ENCODE assay signal across 9 cellular contexts in the genomic region with DNA sequence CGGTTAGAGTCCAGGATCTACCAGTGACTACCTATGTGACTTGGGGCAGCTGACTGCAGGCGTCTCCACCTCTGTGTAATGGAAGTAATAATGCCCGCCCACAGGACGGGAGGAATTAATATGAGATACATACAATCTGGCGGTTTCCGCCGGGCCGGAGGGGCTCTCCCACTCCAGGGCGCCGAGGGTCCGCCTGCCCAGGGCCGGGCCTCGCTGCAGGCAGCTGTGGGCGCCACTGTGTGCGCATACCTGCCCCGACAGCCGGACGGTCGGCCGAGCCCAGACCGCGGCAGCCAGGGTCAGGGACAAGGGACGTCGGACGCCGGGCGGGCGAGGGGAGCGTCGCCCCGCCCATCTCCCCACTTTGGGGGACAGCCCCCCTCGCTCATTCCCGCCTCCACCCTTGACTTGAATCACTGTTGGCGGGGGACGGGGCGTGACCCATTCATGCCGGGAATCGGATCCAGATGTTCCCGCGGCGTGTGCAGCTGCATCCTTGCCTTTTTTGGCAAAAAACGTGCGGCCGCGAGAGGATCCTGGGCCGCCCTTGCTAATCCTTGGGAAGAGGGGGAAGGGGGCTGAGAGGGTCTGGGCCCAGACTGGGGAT. TPM values are rescaled to one million over a fixed set of nuclear protein-coding genes. Genes with fewer than 3 reads are reported as not detected.
DNase-seq lines count a peak whose midpoint lies in the region; ATAC-seq and TF ChIP-seq lines count a peak whose summit lies in the region.
"Had no signal": no experiment of that assay in that cellular context is flagged by ENCODE, and none has a peak within 500 bp of the region (broad histone marks: within the 10 kb centered on the region; RNA-seq: fewer than 3 reads in every experiment).

No MANE protein-coding gene starts in this region.

- DNase-seq in AG04449 (ENCODE audit: low read depth, low spot score) (no peak), HFFc6 (peak; percentile 81), heart left ventricle (peak; percentile 80 to 91 (median 88)), prostate gland (ENCODE audit: low spot score) (no peak), OCI-M2 (lab: John Stamatoyannopoulos, UW; ENCODE audit: unreplicated experiment) (no peak)
- DNase-seq in activated naive CD4-positive, alpha-beta T cell treated with anti-CD3 and anti-CD28 coated beads, Interleukin-2, amount 50 U/mL, for 72 hours (ENCODE audit: low spot score in 2 of 2): peak; percentile 45 to 76

- no peak for TF ChIP-seq CTCF in AG04449 (IDR thresholded peaks at IDR 0.05; ENCODE audit: insufficient read depth, low read length, missing control alignments)
- TF ChIP-seq CTCF in HFFc6 (IDR thresholded peaks at IDR 0.05): no peak
- TF ChIP-seq CTCF in heart left ventricle (IDR thresholded peaks at IDR 0.05): no peak
- peak in 1 of 4 experiments; percentile 10 for TF ChIP-seq CTCF in prostate gland (IDR thresholded peaks at IDR 0.05)

- H3K4me1 ChIP-seq in heart left ventricle: peaks cover 8 to 64% (median 46%) of the 10 kb centered on the region in 12 donors
- H3K4me1 ChIP-seq in prostate gland (replicated peaks): no peaks in the 10 kb centered on the region

- CTCF ChIA-PET in AG04449 (lab: Yijun Ruan, JAX): interaction anchor here (0.7 to 16.5 kb wide), 7 partner anchors 13 to 838 kb away, joined by 3 to 398 read pairs (median 3); partner anchors contain the start of gene UTP11

- ATAC-seq in activated naive CD4-positive, alpha-beta T cell treated with anti-CD3 and anti-CD28 coated beads, Interleukin-2, amount 50 U/mL, for 72 hours: peak; percentile 79 to 81
- peak; percentile 59 to 75 (median 68) for ATAC-seq in heart left ventricle
- ATAC-seq in GM21786 (IDR thresholded peaks at IDR 0.05; ENCODE audit: unreplicated experiment): no peak
- no peak for ATAC-seq in GM21825 (IDR thresholded peaks at IDR 0.05; ENCODE audit: unreplicated experiment)
- ATAC-seq: GM12878 had no signal

- H3K9me3 ChIP-seq in heart left ventricle: no peaks in the 10 kb centered on the region
- no peaks in the 10 kb centered on the region for H3K9me3 ChIP-seq in prostate gland

- no peaks in the 10 kb centered on the region for H3K9me3 Mint-ChIP-seq in HFFc6
- H3K9me3 Mint-ChIP-seq in activated naive CD4-positive, alpha-beta T cell treated with anti-CD3 and anti-CD28 coated beads, Interleukin-2, amount 50 U/mL, for 72 hours: no peaks in the 10 kb centered on the region

- peak overlapping the region; percentile 84 for H3K4me3 Mint-ChIP-seq in HFFc6

- 5 to 10% (median 7%) methylated on average over 16 to 46 of the region's 46 CpGs for WGBS in heart left ventricle, 4 donors
- 7% methylated on average over 46 of the region's 46 CpGs for WGBS in prostate gland

- TF ChIP-seq POLR2A in heart left ventricle (IDR thresholded peaks at IDR 0.05) (peak in 1 of 2 donors; percentile 47), prostate gland (IDR thresholded peaks at IDR 0.05) (no peak)

- H3K36me3 ChIP-seq in heart left ventricle: peaks cover 0 to 23% (median 17%) of the 10 kb centered on the region in 9 donors
- H3K36me3 ChIP-seq in prostate gland: no peaks in the 10 kb centered on the region

- H3K4me3 ChIP-seq in AG04449 (ENCODE audit: low read depth, low read length) (peak overlapping the region; percentile 53), heart left ventricle (peak overlapping the region; percentile 37 to 64 (median 55)), prostate gland (peak overlapping the region; percentile 24 to 33)
- H3K4me3 ChIP-seq: GM12878 had no signal

- intact Hi-C loops in heart left ventricle (cut with DNase I) (loop anchor here in 1 of 10 donors (10.0 kb wide), 1 partner anchor 839 kb away; no protein-coding TSS in a partner anchor), prostate gland (cut with DNase I) (no loop called here)

- H3K4me1 Mint-ChIP-seq in HFFc6 (ENCODE audit: low read depth): peaks cover 56% of the 10 kb centered on the region

- peaks cover 2% of the 10 kb centered on the region; the same call in 1 of the 2 replicates for H3K27me3 Mint-ChIP-seq in HFFc6 (ENCODE audit: insufficient read depth)

- H3K27ac ChIP-seq in heart left ventricle (peak overlapping the region; percentile 51 to 97 (median 83)), prostate gland (peak overlapping the region; percentile 68 to 76)

- H3K36me3 Mint-ChIP-seq in HFFc6 (ENCODE audit: low read depth): peaks cover 29% of the 10 kb centered on the region
- peaks cover 0 to 18% of the 10 kb centered on the region in 2 donors for H3K36me3 Mint-ChIP-seq in activated naive CD4-positive, alpha-beta T cell treated with anti-CD3 and anti-CD28 coated beads, Interleukin-2, amount 50 U/mL, for 72 hours

- H3K27ac Mint-ChIP-seq in HFFc6: peak overlapping the region; percentile 77
- peak overlapping the region; percentile 60 to 70 for H3K27ac Mint-ChIP-seq in activated naive CD4-positive, alpha-beta T cell treated with anti-CD3 and anti-CD28 coated beads, Interleukin-2, amount 50 U/mL, for 72 hours

- POLR2A ChIA-PET in AG04449 (lab: Yijun Ruan, JAX): interaction anchor here (0.7 to 2.1 kb wide), 3 partner anchors 8 to 17 kb away, joined by 3 to 7 read pairs (median 6); partner anchors contain the start of gene UTP11

- H3K27me3 ChIP-seq in heart left ventricle (peaks cover 0 to 3% (median 0%) of the 10 kb centered on the region in 9 donors), prostate gland (replicated peaks; ENCODE audit: insufficient read depth) (no peaks in the 10 kb centered on the region)

RNA-seq across cellular contexts. Expression of gene SF3A3, which starts 6.1 kb away (rescaled TPM):
- total RNA-seq in HFFc6 (2021; fragmentation: NEBNext Ultra II Directional; extraction: Animal tissue kit (Norgen Biotek cat#: 25700)): 10 to 100 TPM; 71.6 to 91.6 (median 81.3) TPM
- 10 to 100 TPM; 92.9 to 99.3 TPM for total RNA-seq in activated naive CD4-positive, alpha-beta T cell treated with anti-CD3 and anti-CD28 coated beads, Interleukin-2, amount 50 U/mL, for 72 hours
- total RNA-seq in heart left ventricle (10 to 100 TPM; 18.8 to 36.1 (median 26.1) TPM), prostate gland (10 to 100 TPM; 55.8 to 68.0 TPM)
- 10 to 100 TPM in 1 of 2 donors, 1 to 10 TPM in 1; 9.7 to 31.4 TPM for polyA plus RNA-seq in heart left ventricle

RNA-seq across cellular contexts. Expression of gene FHL3, which starts 9.4 kb away (rescaled TPM):
- 10 to 100 TPM; 29.4 to 40.9 (median 33.2) TPM for total RNA-seq in HFFc6 (2021; fragmentation: NEBNext Ultra II Directional; extraction: Animal tissue kit (Norgen Biotek cat#: 25700))
- total RNA-seq in activated naive CD4-positive, alpha-beta T cell treated with anti-CD3 and anti-CD28 coated beads, Interleukin-2, amount 50 U/mL, for 72 hours: 10 to 100 TPM; 17.9 to 39.0 TPM
- total RNA-seq in heart left ventricle (10 to 100 TPM in 6 of 9 donors, 1 to 10 TPM in 3; 4.6 to 27.0 (median 11.3) TPM), prostate gland (10 to 100 TPM; 14.2 to 40.6 TPM)
- 10 to 100 TPM; 13.7 to 15.4 TPM for polyA plus RNA-seq in heart left ventricle

RNA-seq across cellular contexts. Expression of gene UTP11, which starts 16.7 kb away (rescaled TPM):
- 10 to 100 TPM; 41.4 to 57.1 (median 49.2) TPM for total RNA-seq in HFFc6 (2021; fragmentation: NEBNext Ultra II Directional; extraction: Animal tissue kit (Norgen Biotek cat#: 25700))
- 10 to 100 TPM; 55.7 to 92.2 TPM for total RNA-seq in activated naive CD4-positive, alpha-beta T cell treated with anti-CD3 and anti-CD28 coated beads, Interleukin-2, amount 50 U/mL, for 72 hours
- total RNA-seq in heart left ventricle (10 to 100 TPM; 30.7 to 43.7 (median 36.5) TPM), prostate gland (10 to 100 TPM; 26.9 to 36.5 TPM)
- 10 to 100 TPM; 36.2 to 51.6 TPM for polyA plus RNA-seq in heart left ventricle

RNA-seq across cellular contexts. Expression of gene INPP5B, which starts 49.0 kb away (rescaled TPM):
- 10 to 100 TPM in 4 of 6 experiments, 1 to 10 TPM in 2; 9.6 to 16.0 (median 12.7) TPM for total RNA-seq in HFFc6 (2021; fragmentation: NEBNext Ultra II Directional; extraction: Animal tissue kit (Norgen Biotek cat#: 25700))
- total RNA-seq in activated naive CD4-positive, alpha-beta T cell treated with anti-CD3 and anti-CD28 coated beads, Interleukin-2, amount 50 U/mL, for 72 hours: 10 to 100 TPM; 34.2 to 52.7 TPM
- total RNA-seq in heart left ventricle: 10 to 100 TPM in 8 of 9 donors, 1 to 10 TPM in 1; 7.7 to 16.2 (median 13.1) TPM
- polyA plus RNA-seq in heart left ventricle: 10 to 100 TPM in 1 of 2 donors, 1 to 10 TPM in 1; 6.5 to 11.4 TPM
- total RNA-seq in prostate gland: 10 to 100 TPM; 12.8 to 20.8 TPM

RNA-seq across cellular contexts. Expression of gene POU3F1, which starts 50.7 kb away (rescaled TPM):
- total RNA-seq in HFFc6 (2021; fragmentation: NEBNext Ultra II Directional; extraction: Animal tissue kit (Norgen Biotek cat#: 25700)): under 1 TPM in 1 of 6 experiments, not detected in 5; 0.11 TPM
- total RNA-seq in activated naive CD4-positive, alpha-beta T cell treated with anti-CD3 and anti-CD28 coated beads, Interleukin-2, amount 50 U/mL, for 72 hours: not detected
- total RNA-seq in heart left ventricle (under 1 TPM in 2 of 9 donors, not detected in 7; 0.17 to 0.18 TPM), prostate gland (1 to 10 TPM in 1 of 2 donors, under 1 TPM in 1; 0.09 to 3.4 TPM)
- not detected for polyA plus RNA-seq in heart left ventricle

Comparison
In these comparisons a context has a peak if more than half of its experiments do, and no peak if none do; other contexts are left out.
1. DNase-seq: peak in HFFc6 (single experiment), activated naive CD4-positive, alpha-beta T cell treated with anti-CD3 and anti-CD28 coated beads, Interleukin-2, amount 50 U/mL, for 72 hours (2 of 2) and heart left ventricle (5 of 5); none in AG04449 (single experiment), prostate gland (single experiment) and OCI-M2 (single experiment).
2. ATAC-seq: peak in activated naive CD4-positive, alpha-beta T cell treated with anti-CD3 and anti-CD28 coated beads, Interleukin-2, amount 50 U/mL, for 72 hours (2 of 2) and heart left ventricle (4 of 4); none in GM21786 (single experiment) and GM21825 (single experiment).
3. Peak in every context shown above with its lines, with median percentiles within 50 percentile points of each other: H3K4me3 ChIP-seq.